In genomic region chr16:3030128-3030871, GRCh38 we compare ENCODE assay signal across 17 cellular contexts. TPM values are rescaled to one million over a fixed set of nuclear protein-coding genes. Genes with fewer than 3 reads are reported as not detected.
DNase-seq lines count a peak whose midpoint lies in the region; ATAC-seq, FAIRE-seq and TF ChIP-seq lines count a peak whose summit lies in the region.
"Had no signal": no experiment of that assay in that cellular context is flagged by ENCODE, and none has a peak within 500 bp of the region (broad histone marks: within the 10 kb centered on the region; RNA-seq: fewer than 3 reads in every experiment).

No MANE protein-coding gene starts in this region.

- intact Hi-C loops in activated naive CD4-positive, alpha-beta T cell treated with anti-CD3 and anti-CD28 coated beads for 36 hours (cut with micrococcal nuclease): no loop called here
- intact Hi-C loops in K562 (cut with micrococcal nuclease): no loop called here

- H3K27ac ChIP-seq in K562 (ENCODE audit: extremely low read depth, low read depth, low read length) (no peak overlapping the region), foreskin keratinocyte (no peak overlapping the region)
- H3K27ac ChIP-seq: suprapubic skin had no signal

- H3K4me3 ChIP-seq in K562: no peak overlapping the region

- peaks cover 41% of the 10 kb centered on the region for H3K27me3 Mint-ChIP-seq in activated naive CD4-positive, alpha-beta T cell treated with anti-CD3 and anti-CD28 coated beads for 36 hours (ENCODE audit: low read depth)
- H3K27me3 Mint-ChIP-seq in IgD-negative memory B cell (peaks cover 46% of the 10 kb centered on the region), progenitor cell of endocrine pancreas (peaks cover 29% of the 10 kb centered on the region)

- no peak for TF ChIP-seq EP300 in K562 (IDR thresholded peaks at IDR 0.05; ENCODE audit: low read length)

- ATAC-seq in K562 (no peak), foreskin keratinocyte (no peak), GM21619 (IDR thresholded peaks at IDR 0.05; ENCODE audit: unreplicated experiment) (no peak)

- no peak for DNase-seq in activated naive CD4-positive, alpha-beta T cell treated with anti-CD3 and anti-CD28 coated beads for 36 hours
- DNase-seq in activated naive CD4-positive, alpha-beta T cell treated with Interleukin-2 at 50 U/mL for 16 hours: no peak
- DNase-seq in K562 (ENCODE audit: extremely low read depth in 1 of 4, low spot score in 3 of 4) (no peak), progenitor cell of endocrine pancreas (ENCODE audit: low spot score, unreplicated experiment) (no peak), DMS53 treated with DMSO at 0.1 percent for 48 hours (lab: John Stamatoyannopoulos, UW; ENCODE audit: unreplicated experiment) (no peak), foreskin keratinocyte (no peak)
- DNase-seq: DMS 273 treated with DMSO at 0.1 percent for 48 hours; effector CD4-positive, alpha-beta T cell; NCI-H187 treated with DMSO at 0.1 percent for 48 hours; NCI-H446 treated with DMSO at 0.1 percent for 48 hours; nucleus accumbens; SIG-M5 had no signal

- H3K27me3 ChIP-seq in K562 (ENCODE audit: control insufficient read depth in 2 of 2, insufficient read depth in 2 of 2, low read length in 2 of 2) (peaks cover 22 to 54% of the 10 kb centered on the region in 2 experiments; a peak in 4 of 5 replicates), foreskin keratinocyte (peaks cover 58% of the 10 kb centered on the region)

- peaks cover 22% of the 10 kb centered on the region; the same call in 2 of the 3 replicates for H3K36me3 ChIP-seq in K562 (ENCODE audit: control insufficient read depth, insufficient read depth, low read length)

- H3K9me1 ChIP-seq in K562 (ENCODE audit: control insufficient read depth, insufficient read depth, low read length): no peaks in the 10 kb centered on the region

- TF ChIP-seq CTCF in K562 (IDR thresholded peaks at IDR 0.05 in 2 of 3, conservative IDR thresholded peaks at IDR 0.05 in 1 of 3; ENCODE audit: insufficient read depth in 2 of 3, low read depth in 1 of 3, low read length in 3 of 3) (no peak), progenitor cell of endocrine pancreas (IDR thresholded peaks at IDR 0.05; ENCODE audit: unreplicated experiment) (no peak), foreskin keratinocyte (conservative IDR thresholded peaks at IDR 0.05) (no peak)

- in situ Hi-C loops in K562 (cut with MboI): no loop called here

- H3K79me2 ChIP-seq in K562 (ENCODE audit: control insufficient read depth, insufficient read depth, low read length): peaks cover 2% of the 10 kb centered on the region; the same call in 1 of the 3 replicates

- H3K4me1 ChIP-seq in K562 (replicated peaks in 1 of 2; ENCODE audit: control insufficient read depth in 2 of 2, insufficient read depth in 2 of 2, low read length in 2 of 2) (peaks cover 15 to 57% of the 10 kb centered on the region in 2 experiments), foreskin keratinocyte (peaks cover 3% of the 10 kb centered on the region)

- peak overlapping the region; percentile 71; the same call in 1 of the 2 replicates for H2AFZ ChIP-seq in K562 (ENCODE audit: low read depth, low read length)

- H3K36me3 Mint-ChIP-seq in activated naive CD4-positive, alpha-beta T cell treated with anti-CD3 and anti-CD28 coated beads for 36 hours (ENCODE audit: low read depth): peaks cover 8% of the 10 kb centered on the region
- peaks cover 7% of the 10 kb centered on the region for H3K36me3 Mint-ChIP-seq in IgD-negative memory B cell
- H3K36me3 Mint-ChIP-seq in progenitor cell of endocrine pancreas (ENCODE audit: insufficient read depth): peaks cover 7% of the 10 kb centered on the region

- POLR2A ChIA-PET in K562 (lab: Yijun Ruan, JAX): interaction anchor here (0.7 to 2.2 kb wide), 7 partner anchors 8 to 104 kb away, joined by 3 to 13 read pairs (median 3); partner anchors contain the start of genes HCFC1R1, MMP25, THOC6 and TNFRSF12A

- peaks cover 16% of the 10 kb centered on the region for H3K4me1 Mint-ChIP-seq in activated naive CD4-positive, alpha-beta T cell treated with anti-CD3 and anti-CD28 coated beads for 36 hours (ENCODE audit: low read depth)
- H3K4me1 Mint-ChIP-seq in IgD-negative memory B cell (peaks cover 0 to 12% (median 11%) of the 10 kb centered on the region in 3 donors), progenitor cell of endocrine pancreas (ENCODE audit: low read depth) (peaks cover 1% of the 10 kb centered on the region)

- H3K27ac Mint-ChIP-seq in activated naive CD4-positive, alpha-beta T cell treated with anti-CD3 and anti-CD28 coated beads for 36 hours: no peak overlapping the region
- H3K27ac Mint-ChIP-seq in IgD-negative memory B cell (peak overlapping the region in 1 of 3 donors; percentile 40), progenitor cell of endocrine pancreas (peak overlapping the region; percentile 79)
- H3K27ac Mint-ChIP-seq: mesothelial cell of epicardium had no signal

- H3K4me3 Mint-ChIP-seq in activated naive CD4-positive, alpha-beta T cell treated with anti-CD3 and anti-CD28 coated beads for 36 hours: peak overlapping the region; percentile 2
- H3K4me3 Mint-ChIP-seq in IgD-negative memory B cell: peak overlapping the region in 3 of 4 donors; percentile 48 to 78 (median 61)
- H3K4me3 Mint-ChIP-seq in progenitor cell of endocrine pancreas (ENCODE audit: low read depth): no peak overlapping the region
- H3K4me3 Mint-ChIP-seq: mesothelial cell of epicardium had no signal

- no peaks in the 10 kb centered on the region for H3K9me3 Mint-ChIP-seq in activated naive CD4-positive, alpha-beta T cell treated with anti-CD3 and anti-CD28 coated beads for 36 hours
- H3K9me3 Mint-ChIP-seq in IgD-negative memory B cell: no peaks in the 10 kb centered on the region
- H3K9me3 Mint-ChIP-seq in progenitor cell of endocrine pancreas (ENCODE audit: low read depth): no peaks in the 10 kb centered on the region
- H3K9me3 Mint-ChIP-seq: mesothelial cell of epicardium had no signal

- WGBS in K562 (ENCODE audit: insufficient coverage, low coverage, missing lambda C conversion rate): 49% methylated on average over 14 of the region's 19 CpGs

- peak overlapping the region in 1 of 2 experiments; percentile 89; a peak in 2 of 4 replicates for H3K9ac ChIP-seq in K562 (ENCODE audit: insufficient read depth in 1 of 2, low read depth in 2 of 2, low read length in 2 of 2)

- H3K9me3 ChIP-seq in K562 (replicated peaks; ENCODE audit: control insufficient read depth, insufficient read depth, low read depth, low read length): no peaks in the 10 kb centered on the region
- H3K9me3 ChIP-seq: suprapubic skin had no signal

- peaks cover 3% of the 10 kb centered on the region; the same call in 1 of the 2 replicates for H4K20me1 ChIP-seq in K562 (replicated peaks; ENCODE audit: control insufficient read depth, insufficient read depth, low read length)

- peak overlapping the region; percentile 67 for H3K4me2 ChIP-seq in K562 (ENCODE audit: insufficient read depth, low read length)

- no peak for FAIRE-seq in K562 (lab: Jason Lieb, UNC)
- FAIRE-seq: TTC549 had no signal

- TF ChIP-seq RAD21 in K562 (CRISPR knock-in tag; conservative IDR thresholded peaks at IDR 0.05 in 1 of 2, IDR thresholded peaks at IDR 0.05 in 1 of 2): no peak

- CTCF ChIA-PET in activated naive CD4-positive, alpha-beta T cell treated with anti-CD3 and anti-CD28 coated beads for 36 hours (lab: Charles Lee): interaction anchor here (0.6 to 17.7 kb wide), 14 partner anchors 8 to 1495 kb away, joined by 3 to 310 read pairs (median 9); partner anchors contain the start of genes BICDL2, CLDN6, CLDN9 and HCFC1R1
- CTCF ChIA-PET in K562 (lab: Yijun Ruan, JAX; ENCODE audit: low intra/inter-chr PET ratio): interaction anchor here (0.5 kb wide), 1 partner anchor 34 kb away, joined by 3 read pairs; no protein-coding TSS in a partner anchor

- TF ChIP-seq POLR2A in K562 (conservative IDR thresholded peaks at IDR 0.05): no peak

- no TSS peak for BruUV-seq in K562 (replicated peaks; lab: Mats Ljungman, UMichigan)

RNA-seq across cellular contexts. Expression of gene BICDL2, which starts 6.4 kb away (rescaled TPM):
- not detected for total RNA-seq in activated naive CD4-positive, alpha-beta T cell treated with anti-CD3 and anti-CD28 coated beads for 36 hours
- polyA plus RNA-seq in IgD-negative memory B cell (not detected), K562 (2011; rRNA removed) (0.18 and 0.28 TPM in 2 replicates), K562 (2014; fragmentation: Illumina TruSeq; extraction: Trizol) (not detected in 2 replicates), K562 (2014; fragmentation: Nextera tagmentation; extraction: Ambion mirVana) (not detected), K562 (2014; rRNA removed) (not detected in 2 replicates), foreskin keratinocyte (0.37 and 1.1 TPM in 2 replicates)
- total RNA-seq in K562 (2011; cell fraction: chromatin; rRNA removed; ENCODE audit: low replicate concordance): 0.23 and 0.65 TPM in 2 replicates
- 1.1 and 1.2 TPM in 2 replicates for total RNA-seq in K562 (2011; cell fraction: nucleolus; rRNA removed)
- 0.29 and 0.46 TPM in 2 replicates for total RNA-seq in K562 (2011; cell fraction: nucleoplasm; rRNA removed)
- total RNA-seq in K562 (2014; rRNA removed) (0.09 and 0.12 TPM in 2 replicates), K562 (2014; rRNA removed; fragmentation: Illumina TruSeq; extraction: Trizol) (not detected in 2 replicates), K562 (2015; rRNA removed; fragmentation: Illumina TruSeq; extraction: Trizol) (0.08 TPM in 1 of 2 replicates, not detected in the other), K562 (2021) (0.09 TPM in 2 replicates), progenitor cell of endocrine pancreas (10.4 and 11.7 TPM in 2 replicates), foreskin keratinocyte (0.39 and 0.68 TPM in 2 replicates)
- 0.32 and 0.63 TPM in 2 replicates for polyA plus RNA-seq in K562 (2011; cell fraction: cytosol; rRNA removed)
- polyA plus RNA-seq in K562 (2011; cell fraction: nucleus; rRNA removed): 0.28 and 0.41 TPM in 2 replicates
- polyA plus RNA-seq in K562 (2012): 0.17 and 0.27 TPM in 2 replicates
- not detected in 2 replicates for polyA minus RNA-seq in K562 (2011; rRNA and poly(A)+ RNA removed)
- 0.57 TPM in 1 of 2 replicates, not detected in the other for polyA minus RNA-seq in K562 (2011; cell fraction: cytosol; rRNA and poly(A)+ RNA removed)
- 0.44 and 0.54 TPM in 2 replicates for polyA minus RNA-seq in K562 (2011; cell fraction: nucleus; rRNA and poly(A)+ RNA removed)

RNA-seq across cellular contexts. Expression of gene THOC6, which starts 6.5 kb away (rescaled TPM):
- total RNA-seq in activated naive CD4-positive, alpha-beta T cell treated with anti-CD3 and anti-CD28 coated beads for 36 hours: 10 to 100 TPM; 40.6 to 41.0 TPM
- polyA plus RNA-seq in IgD-negative memory B cell (48.2 TPM), K562 (2011; rRNA removed) (38.7 and 47.4 TPM in 2 replicates), K562 (2014; fragmentation: Illumina TruSeq; extraction: Trizol) (42.3 and 48.3 TPM in 2 replicates), K562 (2014; fragmentation: Nextera tagmentation; extraction: Ambion mirVana) (1 to 10 TPM; 2.5 to 5.5 TPM), K562 (2014; rRNA removed) (64.5 and 66.6 TPM in 2 replicates), foreskin keratinocyte (39.2 and 48.9 TPM in 2 replicates)
- total RNA-seq in K562 (2011; cell fraction: chromatin; rRNA removed; ENCODE audit: low replicate concordance): 53.2 and 110 TPM in 2 replicates
- total RNA-seq in K562 (2011; cell fraction: nucleolus; rRNA removed): 76.5 and 89.0 TPM in 2 replicates
- total RNA-seq in K562 (2011; cell fraction: nucleoplasm; rRNA removed): 47.3 and 55.1 TPM in 2 replicates
- total RNA-seq in K562 (2014; rRNA removed) (51.2 and 66.7 TPM in 2 replicates), K562 (2014; rRNA removed; fragmentation: Illumina TruSeq; extraction: Trizol) (13.2 and 22.3 TPM in 2 replicates), K562 (2015; rRNA removed; fragmentation: Illumina TruSeq; extraction: Trizol) (42.7 and 46.7 TPM in 2 replicates), K562 (2021) (65.4 and 70.1 TPM in 2 replicates), progenitor cell of endocrine pancreas (44.1 and 47.4 TPM in 2 replicates), foreskin keratinocyte (30.2 and 39.4 TPM in 2 replicates)
- polyA plus RNA-seq in K562 (2011; cell fraction: cytosol; rRNA removed): 53.0 and 93.1 TPM in 2 replicates
- polyA plus RNA-seq in K562 (2011; cell fraction: nucleus; rRNA removed): 154 TPM in 2 replicates
- 65.3 and 65.6 TPM in 2 replicates for polyA plus RNA-seq in K562 (2012)
- polyA minus RNA-seq in K562 (2011; rRNA and poly(A)+ RNA removed): 19.6 and 28.3 TPM in 2 replicates
- polyA minus RNA-seq in K562 (2011; cell fraction: cytosol; rRNA and poly(A)+ RNA removed): 32.0 and 41.0 TPM in 2 replicates
- polyA minus RNA-seq in K562 (2011; cell fraction: nucleus; rRNA and poly(A)+ RNA removed): 17.4 and 24.7 TPM in 2 replicates

RNA-seq across cellular contexts. Expression of gene HCFC1R1, which starts 6.6 kb away (rescaled TPM):
- 10 to 100 TPM; 22.6 to 26.8 TPM for total RNA-seq in activated naive CD4-positive, alpha-beta T cell treated with anti-CD3 and anti-CD28 coated beads for 36 hours
- polyA plus RNA-seq in IgD-negative memory B cell (26.2 TPM), K562 (2011; rRNA removed) (5.2 and 8.1 TPM in 2 replicates), K562 (2014; fragmentation: Illumina TruSeq; extraction: Trizol) (15.6 and 31.2 TPM in 2 replicates), K562 (2014; fragmentation: Nextera tagmentation; extraction: Ambion mirVana) (1 to 10 TPM; 2.2 to 4.1 TPM), K562 (2014; rRNA removed) (19.2 and 24.0 TPM in 2 replicates), foreskin keratinocyte (163 and 169 TPM in 2 replicates)
- total RNA-seq in K562 (2011; cell fraction: chromatin; rRNA removed; ENCODE audit: low replicate concordance): 4.0 and 6.9 TPM in 2 replicates
- 7.2 and 7.8 TPM in 2 replicates for total RNA-seq in K562 (2011; cell fraction: nucleolus; rRNA removed)
- total RNA-seq in K562 (2011; cell fraction: nucleoplasm; rRNA removed): 2.9 and 7.3 TPM in 2 replicates
- total RNA-seq in K562 (2014; rRNA removed) (19.3 and 32.1 TPM in 2 replicates), K562 (2014; rRNA removed; fragmentation: Illumina TruSeq; extraction: Trizol) (3.9 and 5.1 TPM in 2 replicates), K562 (2015; rRNA removed; fragmentation: Illumina TruSeq; extraction: Trizol) (9.4 and 11.2 TPM in 2 replicates), K562 (2021) (27.8 and 29.0 TPM in 2 replicates), progenitor cell of endocrine pancreas (22.4 and 25.3 TPM in 2 replicates), foreskin keratinocyte (105 and 110 TPM in 2 replicates)
- 14.9 and 33.5 TPM in 2 replicates for polyA plus RNA-seq in K562 (2011; cell fraction: cytosol; rRNA removed)
- 15.9 and 23.6 TPM in 2 replicates for polyA plus RNA-seq in K562 (2011; cell fraction: nucleus; rRNA removed)
- 33.0 and 38.8 TPM in 2 replicates for polyA plus RNA-seq in K562 (2012)
- 1.4 and 2.3 TPM in 2 replicates for polyA minus RNA-seq in K562 (2011; rRNA and poly(A)+ RNA removed)
- polyA minus RNA-seq in K562 (2011; cell fraction: cytosol; rRNA and poly(A)+ RNA removed): 8.2 and 13.5 TPM in 2 replicates
- 2.3 and 4.6 TPM in 2 replicates for polyA minus RNA-seq in K562 (2011; cell fraction: nucleus; rRNA and poly(A)+ RNA removed)

RNA-seq across cellular contexts. Expression of gene TNFRSF12A, which starts 10.1 kb away (rescaled TPM):
- under 1 TPM; 0.88 to 0.96 TPM for total RNA-seq in activated naive CD4-positive, alpha-beta T cell treated with anti-CD3 and anti-CD28 coated beads for 36 hours
- polyA plus RNA-seq in IgD-negative memory B cell: 0.31 TPM
- total RNA-seq in K562 (2011; cell fraction: chromatin; rRNA removed; ENCODE audit: low replicate concordance): 22.8 and 80.5 TPM in 2 replicates
- total RNA-seq in K562 (2011; cell fraction: nucleolus; rRNA removed): 79.5 and 92.2 TPM in 2 replicates
- total RNA-seq in K562 (2011; cell fraction: nucleoplasm; rRNA removed): 54.3 and 65.7 TPM in 2 replicates
- 55.9 and 61.8 TPM in 2 replicates for total RNA-seq in K562 (2014; rRNA removed)
- 15.5 and 16.0 TPM in 2 replicates for total RNA-seq in K562 (2014; rRNA removed; fragmentation: Illumina TruSeq; extraction: Trizol)
- 26.5 and 27.6 TPM in 2 replicates for total RNA-seq in K562 (2015; rRNA removed; fragmentation: Illumina TruSeq; extraction: Trizol)
- total RNA-seq in K562 (2021): 29.3 and 32.1 TPM in 2 replicates
- 25.7 and 30.0 TPM in 2 replicates for polyA plus RNA-seq in K562 (2011; rRNA removed)
- 31.2 and 111 TPM in 2 replicates for polyA plus RNA-seq in K562 (2011; cell fraction: cytosol; rRNA removed)
- 55.9 and 141 TPM in 2 replicates for polyA plus RNA-seq in K562 (2011; cell fraction: nucleus; rRNA removed)
- 22.9 and 23.5 TPM in 2 replicates for polyA plus RNA-seq in K562 (2012)
- polyA plus RNA-seq in K562 (2014; fragmentation: Illumina TruSeq; extraction: Trizol): 19.0 and 26.3 TPM in 2 replicates
- under 1 TPM; 0.41 to 0.66 TPM for polyA plus RNA-seq in K562 (2014; fragmentation: Nextera tagmentation; extraction: Ambion mirVana)
- polyA plus RNA-seq in K562 (2014; rRNA removed): 46.8 and 52.9 TPM in 2 replicates
- 3.7 and 7.9 TPM in 2 replicates for polyA minus RNA-seq in K562 (2011; rRNA and poly(A)+ RNA removed)
- 25.0 and 27.7 TPM in 2 replicates for polyA minus RNA-seq in K562 (2011; cell fraction: cytosol; rRNA and poly(A)+ RNA removed)
- polyA minus RNA-seq in K562 (2011; cell fraction: nucleus; rRNA and poly(A)+ RNA removed): 29.5 and 30.0 TPM in 2 replicates
- 44.3 and 57.4 TPM in 2 replicates for total RNA-seq in progenitor cell of endocrine pancreas
- total RNA-seq in foreskin keratinocyte: 435 and 449 TPM in 2 replicates
- polyA plus RNA-seq in foreskin keratinocyte: 645 and 656 TPM in 2 replicates

RNA-seq across cellular contexts. Expression of gene CLDN6, which starts 12.3 kb away (rescaled TPM):
- not detected for total RNA-seq in activated naive CD4-positive, alpha-beta T cell treated with anti-CD3 and anti-CD28 coated beads for 36 hours
- polyA plus RNA-seq in IgD-negative memory B cell (not detected), K562 (2011; rRNA removed) (0.56 and 0.93 TPM in 2 replicates), K562 (2014; fragmentation: Illumina TruSeq; extraction: Trizol) (0.45 and 0.83 TPM in 2 replicates), K562 (2014; fragmentation: Nextera tagmentation; extraction: Ambion mirVana) (not detected), K562 (2014; rRNA removed) (0.20 and 0.32 TPM in 2 replicates), foreskin keratinocyte (0.16 and 0.28 TPM in 2 replicates)
- 0.53 and 0.65 TPM in 2 replicates for total RNA-seq in K562 (2011; cell fraction: chromatin; rRNA removed; ENCODE audit: low replicate concordance)
- 2.2 and 2.5 TPM in 2 replicates for total RNA-seq in K562 (2011; cell fraction: nucleolus; rRNA removed)
- 0.73 and 0.76 TPM in 2 replicates for total RNA-seq in K562 (2011; cell fraction: nucleoplasm; rRNA removed)
- total RNA-seq in K562 (2014; rRNA removed) (0.23 and 0.49 TPM in 2 replicates), K562 (2014; rRNA removed; fragmentation: Illumina TruSeq; extraction: Trizol) (0.22 and 0.38 TPM in 2 replicates), K562 (2015; rRNA removed; fragmentation: Illumina TruSeq; extraction: Trizol) (0.26 TPM in 1 of 2 replicates, not detected in the other), K562 (2021) (0.75 and 1.1 TPM in 2 replicates), progenitor cell of endocrine pancreas (563 and 578 TPM in 2 replicates), foreskin keratinocyte (0.11 and 0.14 TPM in 2 replicates)
- 0.58 and 1.1 TPM in 2 replicates for polyA plus RNA-seq in K562 (2011; cell fraction: cytosol; rRNA removed)
- 0.24 and 0.42 TPM in 2 replicates for polyA plus RNA-seq in K562 (2011; cell fraction: nucleus; rRNA removed)
- 0.49 and 1.1 TPM in 2 replicates for polyA plus RNA-seq in K562 (2012)
- polyA minus RNA-seq in K562 (2011; rRNA and poly(A)+ RNA removed): 0.32 and 0.39 TPM in 2 replicates
- polyA minus RNA-seq in K562 (2011; cell fraction: cytosol; rRNA and poly(A)+ RNA removed): 1.0 and 2.1 TPM in 2 replicates
- not detected in 2 replicates for polyA minus RNA-seq in K562 (2011; cell fraction: nucleus; rRNA and poly(A)+ RNA removed)
- total RNA-seq: suprapubic skin had no signal
